ENCODE assay signal across 23 cellular contexts in the genomic region with DNA sequence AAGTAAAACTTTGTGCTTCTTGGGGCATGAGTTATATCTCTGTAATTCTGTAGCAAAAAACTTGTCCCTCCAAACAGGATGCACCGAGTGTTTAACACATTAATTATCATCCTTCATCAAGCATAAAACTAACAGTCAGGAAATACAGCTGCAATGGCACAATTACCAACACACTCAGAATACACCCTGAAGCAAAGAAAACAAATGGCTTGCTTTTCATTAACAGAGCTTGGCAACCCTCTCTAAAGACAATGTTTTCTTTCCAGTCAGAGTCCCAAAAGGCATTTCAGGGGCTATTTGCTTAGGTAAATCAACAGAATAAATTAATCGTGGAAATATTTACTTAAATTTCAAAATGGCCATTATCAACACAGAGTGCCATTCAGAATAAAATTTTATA.
DNase-seq lines count a peak whose midpoint lies in the region; ATAC-seq and TF ChIP-seq lines count a peak whose summit lies in the region.
"Had no signal": no experiment of that assay in that cellular context is flagged by ENCODE, and none has a peak within 500 bp of the region (broad histone marks: within the 10 kb centered on the region; RNA-seq: fewer than 3 reads in every experiment).

No MANE protein-coding gene starts in this region.

- peak in 1 of 2 experiments; percentile 66; a peak in 1 of 4 replicates for TF ChIP-seq EP300 in SK-N-SH (IDR thresholded peaks at IDR 0.05; ENCODE audit: borderline replicate concordance in 1 of 2, low read depth in 1 of 2, low read length in 1 of 2)

- H3K27me3 ChIP-seq in SK-N-SH (ENCODE audit: insufficient read depth) = no peaks in the 10 kb centered on the region
- H3K27me3 ChIP-seq: gastroesophageal sphincter had no signal

- CTCF ChIA-PET in SK-N-SH (lab: Yijun Ruan, JAX) = interaction anchor here (0.6 to 1.8 kb wide), 6 partner anchors 9 to 510 kb away, joined by 3 to 6 read pairs (median 3); no protein-coding TSS in a partner anchor

- H3K27ac ChIP-seq in SK-N-SH (ENCODE audit: low read depth in 2 of 2, low read length in 1 of 2) = peak overlapping the region in 1 of 2 experiments; percentile 80; a peak in 2 of 4 replicates
- H3K27ac ChIP-seq: gastroesophageal sphincter had no signal

- H3F3A ChIP-seq in SK-N-SH (replicated peaks; ENCODE audit: insufficient read depth) = no peaks in the 10 kb centered on the region

- no peak overlapping the region for H3K27ac Mint-ChIP-seq in activated naive CD8-positive, alpha-beta T cell treated with anti-CD3 and anti-CD28 coated beads for 36 hours
- H3K27ac Mint-ChIP-seq in natural killer cell treated with Interleukin-12 subunit alpha and Interleukin-12 subunit beta and Interleukin-15 and Interleukin-18, amount 100 ng/mL, for 72 hours = no peak overlapping the region
- H3K27ac Mint-ChIP-seq: activated CD4-positive, alpha-beta T cell treated with anti-CD3 and anti-CD28 coated beads, Interleukin-2, amount 10 ng/mL, durations not matched to agents 24 days and 14 days; activated naive CD8-positive, alpha-beta T cell treated with anti-CD3 and anti-CD28 coated beads, Interleukin-2, amount 10 ng/mL, durations not matched to agents 7 days and 5 days; activated T-helper 2 cell treated with anti-CD3 and anti-CD28 coated beads, Interferon-gamma antibody, Interleukin-2, Interleukin-4, amounts not matched to agents 10 μg/mL and 5 μg/mL and 100 μg/mL, durations not matched to agents 14 hours and 24 hours and 36 hours had no signal

- no peak for ATAC-seq in SK-N-SH treated with all-trans-retinoic acid at 6 μM for 48 hours
- no peak for ATAC-seq in natural killer cell treated with Interleukin-12 subunit alpha and Interleukin-12 subunit beta and Interleukin-15 and Interleukin-18, amount 100 ng/mL, for 72 hours
- ATAC-seq: esophagus mucosa; gastroesophageal sphincter; naive thymus-derived CD4-positive, alpha-beta T cell; right cardiac atrium had no signal

- POLR2A ChIA-PET in SK-N-SH (lab: Yijun Ruan, JAX) = no interaction called here

- no peak overlapping the region for H3K9ac ChIP-seq in SK-N-SH

- H3K9me3 Mint-ChIP-seq in activated naive CD8-positive, alpha-beta T cell treated with anti-CD3 and anti-CD28 coated beads for 36 hours = no peaks in the 10 kb centered on the region
- peaks cover 8% of the 10 kb centered on the region for H3K9me3 Mint-ChIP-seq in natural killer cell treated with Interleukin-12 subunit alpha and Interleukin-12 subunit beta and Interleukin-15 and Interleukin-18, amount 100 ng/mL, for 72 hours

- no peak overlapping the region for H3K4me3 ChIP-seq in SK-N-SH (ENCODE audit: low read depth in 2 of 2, low read length in 1 of 2)
- H3K4me3 ChIP-seq: gastroesophageal sphincter had no signal

- peaks cover 0 to 38% of the 10 kb centered on the region in 2 experiments; a peak in 2 of 4 replicates for H3K4me1 ChIP-seq in SK-N-SH (ENCODE audit: control insufficient read depth in 1 of 2, insufficient read depth in 2 of 2, low read depth in 1 of 2, low read length in 1 of 2)
- H3K4me1 ChIP-seq: gastroesophageal sphincter had no signal

- H3K36me3 Mint-ChIP-seq in activated naive CD8-positive, alpha-beta T cell treated with anti-CD3 and anti-CD28 coated beads for 36 hours = peaks cover 4% of the 10 kb centered on the region
- H3K36me3 Mint-ChIP-seq in natural killer cell treated with Interleukin-12 subunit alpha and Interleukin-12 subunit beta and Interleukin-15 and Interleukin-18, amount 100 ng/mL, for 72 hours = peaks cover 14% of the 10 kb centered on the region

- H3K79me2 ChIP-seq in SK-N-SH (ENCODE audit: insufficient read depth) = no peaks in the 10 kb centered on the region

- H3K9me3 ChIP-seq in SK-N-SH = no peaks in the 10 kb centered on the region
- H3K9me3 ChIP-seq: gastroesophageal sphincter had no signal

- no peak for TF ChIP-seq CTCF in SK-N-SH (IDR thresholded peaks at IDR 0.05)

- no peak overlapping the region for H2AFZ ChIP-seq in SK-N-SH (ENCODE audit: low read depth)

- no peak; the same call in 1 of the 2 replicates for TF ChIP-seq RAD21 in SK-N-SH (IDR thresholded peaks at IDR 0.05; ENCODE audit: low read length)

- no peaks in the 10 kb centered on the region for H3K9me2 ChIP-seq in SK-N-SH

- no peaks in the 10 kb centered on the region for H3K27me3 Mint-ChIP-seq in activated naive CD8-positive, alpha-beta T cell treated with anti-CD3 and anti-CD28 coated beads for 36 hours
- no peaks in the 10 kb centered on the region for H3K27me3 Mint-ChIP-seq in natural killer cell treated with Interleukin-12 subunit alpha and Interleukin-12 subunit beta and Interleukin-15 and Interleukin-18, amount 100 ng/mL, for 72 hours

- WGBS in SK-N-SH (ENCODE audit: low lambda C conversion rate) = 11% methylated on average over 2 of the region's 2 CpGs

- H3K36me3 ChIP-seq in SK-N-SH (replicated peaks in 1 of 2; ENCODE audit: control insufficient read depth in 1 of 2, insufficient read depth in 2 of 2, low read length in 1 of 2) = peaks cover 0 to 9% of the 10 kb centered on the region in 2 experiments

- no peak overlapping the region for H3K4me3 Mint-ChIP-seq in activated naive CD8-positive, alpha-beta T cell treated with anti-CD3 and anti-CD28 coated beads for 36 hours
- no peak overlapping the region for H3K4me3 Mint-ChIP-seq in natural killer cell treated with Interleukin-12 subunit alpha and Interleukin-12 subunit beta and Interleukin-15 and Interleukin-18, amount 100 ng/mL, for 72 hours
- H3K4me3 Mint-ChIP-seq: activated CD4-positive, alpha-beta T cell treated with anti-CD3 and anti-CD28 coated beads, Interleukin-2, amount 10 ng/mL, durations not matched to agents 24 days and 14 days; activated naive CD8-positive, alpha-beta T cell treated with anti-CD3 and anti-CD28 coated beads, Interleukin-2, amount 10 ng/mL, durations not matched to agents 7 days and 5 days; naive thymus-derived CD4-positive, alpha-beta T cell had no signal

- no peaks in the 10 kb centered on the region for H4K20me1 ChIP-seq in SK-N-SH (ENCODE audit: insufficient read depth)

- peak; percentile 31 for DNase-seq in SK-N-SH
- peak; percentile 70 to 85 for DNase-seq in NCI-H1930 (lab: John Stamatoyannopoulos, UW)
- peak; percentile 84 for DNase-seq in NCI-H774 (lab: John Stamatoyannopoulos, UW)
- peak; percentile 89 for DNase-seq in renal cortical epithelial cell (ENCODE audit: low read depth)
- no peak for DNase-seq in amniotic stem cell (lab: John Stamatoyannopoulos, UW)
- DNase-seq in activated naive CD8-positive, alpha-beta T cell treated with anti-CD3 and anti-CD28 coated beads for 36 hours = no peak
- no peak for DNase-seq in natural killer cell treated with Interleukin-12 subunit alpha and Interleukin-12 subunit beta and Interleukin-15 and Interleukin-18, amount 100 ng/mL, for 72 hours (ENCODE audit: low spot score)
- DNase-seq: activated CD4-positive, alpha-beta T cell treated with anti-CD3 and anti-CD28 coated beads, Interleukin-2, amount 10 ng/mL, durations not matched to agents 24 days and 14 days; activated naive CD8-positive, alpha-beta T cell treated with anti-CD3 and anti-CD28 coated beads, Interleukin-2, amount 10 ng/mL, durations not matched to agents 7 days and 5 days; effector CD4-positive, alpha-beta T cell; GDM1; Karpas-422; kidney; mesenchymal stem cell; naive thymus-derived CD4-positive, alpha-beta T cell; NCI-H524 treated with DMSO at 0.1 percent for 48 hours; right cardiac atrium; Right ventricle myocardium superior; stimulated activated CD4-positive, alpha-beta T cell treated with anti-CD3 and anti-CD28 coated beads, Interleukin-15, amount 100 ng/mL, for 24 hours had no signal

- no peak overlapping the region for H3K4me2 ChIP-seq in SK-N-SH

- peaks cover 9% of the 10 kb centered on the region for H3K4me1 Mint-ChIP-seq in activated naive CD8-positive, alpha-beta T cell treated with anti-CD3 and anti-CD28 coated beads for 36 hours
- peaks cover 24 to 26% of the 10 kb centered on the region in 2 donors for H3K4me1 Mint-ChIP-seq in natural killer cell treated with Interleukin-12 subunit alpha and Interleukin-12 subunit beta and Interleukin-15 and Interleukin-18, amount 100 ng/mL, for 72 hours (ENCODE audit: low read depth in 2 of 2)

TF ChIP-seq in SK-N-SH, 30 proteins besides CTCF, POLR2A, EP300 and RAD21 (continues in another document):
- TF ChIP-seq MXI1 (IDR thresholded peaks at IDR 0.05; ENCODE audit: low read depth, low read length) (no peak), NFIC (IDR thresholded peaks at IDR 0.05; ENCODE audit: borderline replicate concordance) (no peak), GABPA (IDR thresholded peaks at IDR 0.05; ENCODE audit: low read depth) (no peak), MAX (IDR thresholded peaks at IDR 0.05; ENCODE audit: low read depth) (no peak), TEAD4 (IDR thresholded peaks at IDR 0.05; ENCODE audit: borderline replicate concordance, insufficient read depth) (no peak), CHD2 (IDR thresholded peaks at IDR 0.05; ENCODE audit: low read length, partially characterized antibody) (peak; percentile 51)

TF ChIP-seq in SK-N-SH treated with all-trans-retinoic acid at 6 μM for 48 hours, 23 proteins besides CTCF, POLR2A, EP300 and RAD21:
- TF ChIP-seq BACH2 (CRISPR knock-in tag; IDR thresholded peaks at IDR 0.05; ENCODE audit: borderline replicate concordance) = no peak
- no peak for TF ChIP-seq OSR1 (CRISPR knock-in tag; IDR thresholded peaks at IDR 0.05)
- TF ChIP-seq, protein P1, sequence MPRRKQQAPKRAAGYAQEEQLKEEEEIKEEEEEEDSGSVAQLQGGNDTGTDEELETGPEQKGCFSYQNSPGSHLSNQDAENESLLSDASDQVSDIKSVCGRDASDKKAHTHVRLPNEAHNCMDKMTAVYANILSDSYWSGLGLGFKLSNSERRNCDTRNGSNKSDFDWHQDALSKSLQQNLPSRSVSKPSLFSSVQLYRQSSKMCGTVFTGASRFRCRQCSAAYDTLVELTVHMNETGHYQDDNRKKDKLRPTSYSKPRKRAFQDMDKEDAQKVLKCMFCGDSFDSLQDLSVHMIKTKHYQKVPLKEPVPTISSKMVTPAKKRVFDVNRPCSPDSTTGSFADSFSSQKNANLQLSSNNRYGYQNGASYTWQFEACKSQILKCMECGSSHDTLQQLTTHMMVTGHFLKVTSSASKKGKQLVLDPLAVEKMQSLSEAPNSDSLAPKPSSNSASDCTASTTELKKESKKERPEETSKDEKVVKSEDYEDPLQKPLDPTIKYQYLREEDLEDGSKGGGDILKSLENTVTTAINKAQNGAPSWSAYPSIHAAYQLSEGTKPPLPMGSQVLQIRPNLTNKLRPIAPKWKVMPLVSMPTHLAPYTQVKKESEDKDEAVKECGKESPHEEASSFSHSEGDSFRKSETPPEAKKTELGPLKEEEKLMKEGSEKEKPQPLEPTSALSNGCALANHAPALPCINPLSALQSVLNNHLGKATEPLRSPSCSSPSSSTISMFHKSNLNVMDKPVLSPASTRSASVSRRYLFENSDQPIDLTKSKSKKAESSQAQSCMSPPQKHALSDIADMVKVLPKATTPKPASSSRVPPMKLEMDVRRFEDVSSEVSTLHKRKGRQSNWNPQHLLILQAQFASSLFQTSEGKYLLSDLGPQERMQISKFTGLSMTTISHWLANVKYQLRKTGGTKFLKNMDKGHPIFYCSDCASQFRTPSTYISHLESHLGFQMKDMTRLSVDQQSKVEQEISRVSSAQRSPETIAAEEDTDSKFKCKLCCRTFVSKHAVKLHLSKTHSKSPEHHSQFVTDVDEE (CRISPR knock-in tag; IDR thresholded peaks at IDR 0.05) = no peak
- no peak for TF ChIP-seq ZNF565 (CRISPR knock-in tag; conservative IDR thresholded peaks at IDR 0.05; ENCODE audit: low read depth)
TF ChIP-seq in SK-N-SH treated with all-trans-retinoic acid at 6 μM for 48 hours: peak in this region for 0.

Comparison
In these comparisons a context has a peak if more than half of its experiments do, and no peak if none do; other contexts are left out.
1. DNase-seq: peak in SK-N-SH (single experiment), NCI-H1930 (2 of 2), NCI-H774 (single experiment) and renal cortical epithelial cell (single experiment); none in amniotic stem cell (single experiment), activated naive CD8-positive, alpha-beta T cell treated with anti-CD3 and anti-CD28 coated beads for 36 hours (single experiment) and natural killer cell treated with Interleukin-12 subunit alpha and Interleukin-12 subunit beta and Interleukin-15 and Interleukin-18, amount 100 ng/mL, for 72 hours (single experiment).